ENCODE assay signal across 8 cellular contexts in genomic region chr3:168952551-168952950, GRCh38.
A peak's percentile ranks its signal among the peaks of the same experiment; 100 is the strongest.
DNase-seq lines count a peak whose midpoint lies in the region; ATAC-seq, FAIRE-seq and TF ChIP-seq lines count a peak whose summit lies in the region.

No MANE protein-coding gene starts in this region.

- ATAC-seq in GM19395 (IDR thresholded peaks at IDR 0.05; ENCODE audit: unreplicated experiment), result no peak

- peaks cover 9% of the 10 kb centered on the region for H3K9me3 Mint-ChIP-seq in chondrocyte (ENCODE audit: low read depth)
- peaks cover 5% of the 10 kb centered on the region for H3K9me3 Mint-ChIP-seq in neural crest cell

- H3K27me3 Mint-ChIP-seq in chondrocyte (ENCODE audit: low read depth) (peaks cover 1% of the 10 kb centered on the region), neural crest cell (ENCODE audit: low read depth) (no peaks in the 10 kb centered on the region)

- no peaks in the 10 kb centered on the region for H3K4me1 Mint-ChIP-seq in chondrocyte (ENCODE audit: low read depth)
- peaks cover 26% of the 10 kb centered on the region for H3K4me1 Mint-ChIP-seq in neural crest cell

- peak; percentile 80 for TF ChIP-seq CTCF in chondrocyte (IDR thresholded peaks at IDR 0.05)
- TF ChIP-seq CTCF in neural crest cell (conservative IDR thresholded peaks at IDR 0.05), result peak; percentile 44

- H3K4me3 Mint-ChIP-seq in chondrocyte (ENCODE audit: unreplicated experiment) (no peak overlapping the region), neural crest cell (no peak overlapping the region)

- H3K27ac Mint-ChIP-seq in chondrocyte (ENCODE audit: unreplicated experiment) (no peak overlapping the region), neural crest cell (ENCODE audit: unreplicated experiment) (no peak overlapping the region)

- DNase-seq in NCI-H2107 treated with DMSO at 0.1 percent for 48 hours (lab: John Stamatoyannopoulos, UW; ENCODE audit: unreplicated experiment) (peak; percentile 78), chondrocyte (ENCODE audit: low spot score) (no peak), neural crest cell (ENCODE audit: low read depth, low spot score) (no peak), SKM-1 (lab: John Stamatoyannopoulos, UW; ENCODE audit: unreplicated experiment) (no peak), DMS153 treated with DMSO at 0.1 percent for 48 hours (lab: John Stamatoyannopoulos, UW; ENCODE audit: unreplicated experiment) (no peak)
- DNase-seq in stimulated activated CD4-positive, alpha-beta T cell treated with anti-CD3 and anti-CD28 coated beads, Interleukin-1b, Interleukin-23, amount 100 ng/mL, for 48 hours, result no peak

- H3K36me3 Mint-ChIP-seq in chondrocyte (ENCODE audit: low read depth) (no peaks in the 10 kb centered on the region), neural crest cell (ENCODE audit: low read depth) (no peaks in the 10 kb centered on the region)

- peak; percentile 83 for FAIRE-seq in G401.6 (lab: Jason Lieb, UNC)
